ENCODE assay signal across 16 cellular contexts in genomic region chr14:34989762-34990161, GRCh38. TPM values are rescaled to one million over a fixed set of nuclear protein-coding genes. Genes with fewer than 3 reads are reported as not detected.
DNase-seq lines count a peak whose midpoint lies in the region; ATAC-seq and TF ChIP-seq lines count a peak whose summit lies in the region.
"Had no signal": no experiment of that assay in that cellular context is flagged by ENCODE, and none has a peak within 500 bp of the region (broad histone marks: within the 10 kb centered on the region; RNA-seq: fewer than 3 reads in every experiment).

No MANE protein-coding gene starts in this region.

- no peak overlapping the region for H2AFZ ChIP-seq in Loucy (ENCODE audit: low read length)
- H2AFZ ChIP-seq: GM23338 had no signal

- H3K9me3 ChIP-seq in Loucy (ENCODE audit: insufficient read depth, low read depth, low read length): no peaks in the 10 kb centered on the region
- H3K9me3 ChIP-seq: A549, BE2C, Caco-2 had no signal

- H3K9me2 ChIP-seq in Loucy (replicated peaks; ENCODE audit: low read depth, low read length): no peaks in the 10 kb centered on the region

- no peak overlapping the region for H3K9ac ChIP-seq in Loucy (ENCODE audit: low read depth, low read length, poor library complexity, severe bottlenecking)

- H3K27me3 Mint-ChIP-seq in activated naive CD8-positive, alpha-beta T cell: no peaks in the 10 kb centered on the region
- no peaks in the 10 kb centered on the region for H3K27me3 Mint-ChIP-seq in activated naive CD8-positive, alpha-beta T cell treated with anti-CD3 and anti-CD28 coated beads for 36 hours
- no peaks in the 10 kb centered on the region for H3K27me3 Mint-ChIP-seq in chondrocyte (ENCODE audit: low read depth)
- H3K27me3 Mint-ChIP-seq: CD4-positive, alpha-beta memory T cell had no signal

- H3K9me3 Mint-ChIP-seq in activated naive CD8-positive, alpha-beta T cell (ENCODE audit: low read depth): no peaks in the 10 kb centered on the region
- H3K9me3 Mint-ChIP-seq in activated naive CD8-positive, alpha-beta T cell treated with anti-CD3 and anti-CD28 coated beads for 36 hours: no peaks in the 10 kb centered on the region
- no peaks in the 10 kb centered on the region for H3K9me3 Mint-ChIP-seq in chondrocyte (ENCODE audit: low read depth)
- H3K9me3 Mint-ChIP-seq: CD4-positive, alpha-beta memory T cell; GM23338; H9; HFFc6 had no signal

- peaks cover 89% of the 10 kb centered on the region for H3K79me2 ChIP-seq in Loucy (ENCODE audit: insufficient read depth, low read length)

- H4K20me1 ChIP-seq in Loucy (ENCODE audit: insufficient read depth, low read length, poor library complexity, severe bottlenecking): peaks cover 52% of the 10 kb centered on the region

- peaks cover 39% of the 10 kb centered on the region for H3K4me1 Mint-ChIP-seq in activated naive CD8-positive, alpha-beta T cell (ENCODE audit: low read depth)
- peaks cover 37% of the 10 kb centered on the region for H3K4me1 Mint-ChIP-seq in activated naive CD8-positive, alpha-beta T cell treated with anti-CD3 and anti-CD28 coated beads for 36 hours
- H3K4me1 Mint-ChIP-seq in chondrocyte (ENCODE audit: low read depth): peaks cover 18% of the 10 kb centered on the region

- H3K27ac Mint-ChIP-seq in activated naive CD8-positive, alpha-beta T cell: peak overlapping the region; percentile 16
- no peak overlapping the region for H3K27ac Mint-ChIP-seq in activated naive CD8-positive, alpha-beta T cell treated with anti-CD3 and anti-CD28 coated beads for 36 hours
- peak overlapping the region; percentile 36 for H3K27ac Mint-ChIP-seq in chondrocyte (ENCODE audit: unreplicated experiment)
- H3K27ac Mint-ChIP-seq: GM23338, H9, HFFc6 had no signal

- H3K36me3 Mint-ChIP-seq in activated naive CD8-positive, alpha-beta T cell: peaks cover 9% of the 10 kb centered on the region
- H3K36me3 Mint-ChIP-seq in activated naive CD8-positive, alpha-beta T cell treated with anti-CD3 and anti-CD28 coated beads for 36 hours: peaks cover 16% of the 10 kb centered on the region
- no peaks in the 10 kb centered on the region for H3K36me3 Mint-ChIP-seq in chondrocyte (ENCODE audit: low read depth)

- DNase-seq in activated naive CD8-positive, alpha-beta T cell treated with anti-CD3 and anti-CD28 coated beads for 36 hours: no peak
- DNase-seq in chondrocyte (ENCODE audit: low spot score): no peak
- DNase-seq in dermis blood vessel endothelial cell: no peak
- DNase-seq in NCI-H82 treated with DMSO at 0.1 percent for 48 hours (lab: John Stamatoyannopoulos, UW; ENCODE audit: unreplicated experiment): no peak
- DNase-seq: BE2C; Caco-2; CD4-positive, alpha-beta memory T cell; DND-41; GDM1; H9; HFFc6 had no signal

- H3K27me3 ChIP-seq in Loucy (ENCODE audit: insufficient read depth, low read length, poor library complexity, severe bottlenecking): no peaks in the 10 kb centered on the region
- H3K27me3 ChIP-seq: BE2C had no signal

- H3F3A ChIP-seq in Loucy (ENCODE audit: low read depth): no peaks in the 10 kb centered on the region

- H3K36me3 ChIP-seq in Loucy (ENCODE audit: insufficient read depth, low read length): no peaks in the 10 kb centered on the region
- H3K36me3 ChIP-seq: BE2C had no signal

- H3K4me1 ChIP-seq in Loucy (ENCODE audit: insufficient read depth, low read length, poor library complexity, severe bottlenecking): peaks cover 35% of the 10 kb centered on the region
- H3K4me1 ChIP-seq: BE2C, Caco-2 had no signal

- no peak for ATAC-seq in GM19452 (IDR thresholded peaks at IDR 0.05; ENCODE audit: unreplicated experiment)
- ATAC-seq: A549, GM23338 had no signal

- H3K4me3 ChIP-seq in Loucy (ENCODE audit: low read length, poor library complexity, severe bottlenecking): no peak overlapping the region
- H3K4me3 ChIP-seq: A549, GM23338 had no signal

- H3K4me3 Mint-ChIP-seq in activated naive CD8-positive, alpha-beta T cell: no peak overlapping the region
- no peak overlapping the region for H3K4me3 Mint-ChIP-seq in activated naive CD8-positive, alpha-beta T cell treated with anti-CD3 and anti-CD28 coated beads for 36 hours
- no peak overlapping the region for H3K4me3 Mint-ChIP-seq in chondrocyte (ENCODE audit: unreplicated experiment)
- H3K4me3 Mint-ChIP-seq: GM23338, H9, HFFc6 had no signal

- TF ChIP-seq CTCF in Loucy (conservative IDR thresholded peaks at IDR 0.05; ENCODE audit: low read length) (no peak), chondrocyte (IDR thresholded peaks at IDR 0.05) (no peak)

- peak overlapping the region; percentile 32 for H3K4me2 ChIP-seq in Loucy (ENCODE audit: low read depth, low read length, poor library complexity, severe bottlenecking)
- H3K4me2 ChIP-seq: A549, GM23338 had no signal

RNA-seq across cellular contexts. Expression of gene SRP54, which starts 7.0 kb away (rescaled TPM):
- total RNA-seq in activated naive CD8-positive, alpha-beta T cell treated with anti-CD3 and anti-CD28 coated beads for 36 hours: 10 to 100 TPM; 74.4 to 75.3 TPM
- 54.4 to 71.3 TPM (median 56.2 TPM) in 3 replicates for total RNA-seq in chondrocyte
- total RNA-seq in dermis blood vessel endothelial cell: 85.6 and 89.0 TPM in 2 replicates

RNA-seq across cellular contexts. Expression of gene FAM177A1, which starts 56.3 kb away (rescaled TPM):
- 10 to 100 TPM; 33.1 to 35.9 TPM for total RNA-seq in activated naive CD8-positive, alpha-beta T cell treated with anti-CD3 and anti-CD28 coated beads for 36 hours
- total RNA-seq in chondrocyte: 103 to 121 TPM (median 107 TPM) in 3 replicates
- total RNA-seq in dermis blood vessel endothelial cell: 43.1 and 48.8 TPM in 2 replicates
